Comparison of ENCODE assay signal across 11 cellular contexts in the genomic region with DNA sequence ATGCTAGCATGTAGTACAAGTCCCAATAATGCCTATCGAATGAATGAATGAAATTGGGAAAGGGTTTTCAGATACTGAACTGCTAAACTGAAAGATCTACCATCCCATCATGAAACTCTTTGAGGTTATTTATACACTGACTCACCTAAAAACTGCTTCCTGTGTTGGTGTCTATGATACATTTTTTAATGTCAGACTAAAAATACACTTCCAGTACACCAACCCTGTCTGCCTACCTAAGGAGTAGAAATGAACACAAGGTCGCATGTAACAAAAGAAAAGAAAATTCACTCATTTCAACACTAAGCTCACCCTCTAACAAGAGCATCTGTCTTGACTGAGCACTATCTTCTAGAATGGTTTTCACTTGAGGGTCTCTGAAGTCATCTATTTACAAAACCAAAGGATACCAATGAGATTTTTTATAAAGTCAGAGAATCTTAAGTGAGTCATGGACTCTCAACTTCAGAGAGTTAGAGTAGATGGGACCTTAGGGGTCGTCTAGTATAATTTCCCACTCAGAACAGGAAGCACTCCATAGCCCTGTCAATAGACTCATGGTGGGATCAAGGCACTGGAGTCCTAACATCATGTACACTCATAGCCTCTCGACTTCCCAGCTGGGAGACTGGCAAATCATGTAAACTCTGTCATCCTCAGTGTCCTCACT. TPM values are rescaled to one million over a fixed set of nuclear protein-coding genes. Genes with fewer than 3 reads are reported as not detected.
A peak's percentile ranks its signal among the peaks of the same experiment; 100 is the strongest.
DNase-seq lines count a peak whose midpoint lies in the region; ATAC-seq lines count a peak whose summit lies in the region.
"Had no signal": no experiment of that assay in that cellular context is flagged by ENCODE, and none has a peak within 500 bp of the region (broad histone marks: within the 10 kb centered on the region; RNA-seq: fewer than 3 reads in every experiment).

No MANE protein-coding gene starts in this region.

- ATAC-seq in GM18498 (IDR thresholded peaks at IDR 0.05; ENCODE audit: unreplicated experiment), result peak; percentile 69
- ATAC-seq in GM21786 (IDR thresholded peaks at IDR 0.05; ENCODE audit: unreplicated experiment), result peak; percentile 63
- no peak for ATAC-seq in HG03095 (IDR thresholded peaks at IDR 0.05; ENCODE audit: unreplicated experiment)
- no peak for ATAC-seq in HG02973 (IDR thresholded peaks at IDR 0.05; ENCODE audit: unreplicated experiment)

- DNase-seq in HT1080 (ENCODE audit: low read depth) (peak; percentile 73), iris pigment epithelial cell (ENCODE audit: low read depth) (peak; percentile 70)
- no peak for DNase-seq in stimulated activated CD4-positive, alpha-beta T cell treated with anti-CD3 and anti-CD28 coated beads, Interleukin-4, amount 100 ng/mL, for 4 hours
- DNase-seq in activated CD4-positive, CD25-positive, alpha-beta regulatory T cell (lab: John Stamatoyannopoulos, UW), result no peak
- DNase-seq: CD4-positive, alpha-beta T cell; NCI-H1417; nephron progenitor cell had no signal

RNA-seq across cellular contexts. Expression of a gene that starts 53.4 kb away (rescaled TPM):
- total RNA-seq in HT1080 (2014; rRNA removed; shearing (Covaris generic)), result 40.5 and 61.4 TPM in 2 replicates
- polyA plus RNA-seq in HT1080 (2015; cell fraction: cytosol; rRNA removed), result 55.1 and 56.2 TPM in 2 replicates
- polyA plus RNA-seq in HT1080 (2015; cell fraction: nucleus; rRNA removed), result 100 and 123 TPM in 2 replicates

Comparison
In these comparisons a context has a peak if more than half of its experiments do, and no peak if none do; other contexts are left out.
1. ATAC-seq: peak in GM18498 (single experiment) and GM21786 (single experiment); none in HG03095 (single experiment) and HG02973 (single experiment).
2. DNase-seq: peak in HT1080 (single experiment) and iris pigment epithelial cell (single experiment); none in stimulated activated CD4-positive, alpha-beta T cell treated with anti-CD3 and anti-CD28 coated beads, Interleukin-4, amount 100 ng/mL, for 4 hours (0 of 2) and activated CD4-positive, CD25-positive, alpha-beta regulatory T cell (0 of 4).